ENCODE assay signal across 21 cellular contexts in the genomic region with DNA sequence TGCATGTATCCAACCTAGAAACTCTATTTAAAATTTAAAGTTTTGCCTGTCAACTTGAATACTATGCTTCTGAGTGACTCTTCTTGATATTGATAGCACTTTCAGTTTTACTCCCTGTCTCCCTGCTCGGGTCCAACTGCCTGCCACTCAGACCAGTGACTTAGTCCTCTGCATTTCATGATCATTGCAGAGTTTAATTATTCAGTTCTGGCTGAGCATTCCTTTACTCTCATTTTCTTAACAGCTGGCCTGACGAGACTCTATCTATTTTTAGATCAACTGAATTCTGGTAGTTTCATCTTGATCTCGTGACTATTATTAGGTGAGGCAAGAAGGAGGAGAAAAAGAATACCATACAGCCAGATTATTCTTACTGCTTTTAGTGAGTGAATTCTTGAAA.
DNase-seq lines count a peak whose midpoint lies in the region; ATAC-seq and TF ChIP-seq lines count a peak whose summit lies in the region.
"Had no signal": no experiment of that assay in that cellular context is flagged by ENCODE, and none has a peak within 500 bp of the region (broad histone marks: within the 10 kb centered on the region; RNA-seq: fewer than 3 reads in every experiment).

No MANE protein-coding gene starts in this region.

- intact Hi-C loops in lower leg skin (cut with DNase I; ENCODE audit: low total_unique reads): no loop called here

- DNase-seq in GM12865 (ENCODE audit: low read depth) (peak; percentile 10), SJSA1 (ENCODE audit: low read depth in 1 of 2, low spot score in 2 of 2) (peak in 1 of 2 experiments; percentile 5), myocyte (ENCODE audit: low read depth) (peak; percentile 59), lower leg skin (ENCODE audit: low spot score in 2 of 2) (no peak), NCI-H69 (lab: John Stamatoyannopoulos, UW) (no peak), SHP77 (lab: John Stamatoyannopoulos, UW) (no peak)
- no peak for DNase-seq in stimulated activated CD4-positive, alpha-beta T cell treated with anti-CD3 and anti-CD28 coated beads, Interleukin-15, amount 100 ng/mL, for 24 hours
- DNase-seq: activated CD4-positive, alpha-beta T cell treated with anti-CD3 and anti-CD28 coated beads, Interleukin-2, amount 50 U/mL, for 1 hour; aorta; hypothalamus; left ventricle myocardium superior; natural killer cell; NCI-H1092 treated with DMSO at 0.1 percent for 48 hours; NCI-H510A treated with DMSO at 0.1 percent for 48 hours; stimulated activated CD4-positive, alpha-beta T cell treated with anti-CD3 and anti-CD28 coated beads, Interleukin-4, amount 100 ng/mL, for 4 hours; uterus had no signal

- 25 to 34% methylated on average over 3 of the region's 3 CpGs for WGBS in lower leg skin, 2 donors

- peak overlapping the region; percentile 62 for H3K27ac ChIP-seq in SJSA1
- H3K27ac ChIP-seq: C4-2B, esophagus muscularis mucosa had no signal

- H3K27me3 ChIP-seq in SJSA1 (replicated peaks): no peaks in the 10 kb centered on the region
- H3K27me3 ChIP-seq: esophagus muscularis mucosa, right atrium auricular region, uterus had no signal

- ATAC-seq in HG02852 (IDR thresholded peaks at IDR 0.05; ENCODE audit: unreplicated experiment): peak; percentile 71
- ATAC-seq: left ventricle myocardium superior; natural killer cell; stimulated activated effector memory CD8-positive, alpha-beta T cell treated with anti-CD3 and anti-CD28 coated beads, Interleukin-12 subunit alpha, Interleukin-12 subunit beta, amount 100 ng/mL, for 72 hours had no signal

- H3K36me3 ChIP-seq in SJSA1: no peaks in the 10 kb centered on the region
- H3K36me3 ChIP-seq: esophagus muscularis mucosa, right atrium auricular region, uterus had no signal

- peaks cover 3% of the 10 kb centered on the region for H3K4me1 ChIP-seq in SJSA1 (replicated peaks)
- H3K4me1 ChIP-seq: right atrium auricular region, uterus had no signal

- no peaks in the 10 kb centered on the region for H3K9me3 ChIP-seq in SJSA1 (replicated peaks)
- H3K9me3 ChIP-seq: esophagus muscularis mucosa, right atrium auricular region, uterus had no signal

- TF ChIP-seq POLR2A in lower leg skin (IDR thresholded peaks at IDR 0.05): no peak

- TF ChIP-seq CTCF in GM12865 (IDR thresholded peaks at IDR 0.05; ENCODE audit: insufficient read depth, low read depth, low read length, missing control alignments) (no peak), lower leg skin (IDR thresholded peaks at IDR 0.05) (no peak)

- H3K4me3 ChIP-seq in GM12865 (ENCODE audit: low read depth, low read length) (peak overlapping the region; percentile 15; the same call in 1 of the 2 replicates), SJSA1 (no peak overlapping the region; the same call in 1 of the 2 replicates), lower leg skin (ENCODE audit: low read depth, poor library complexity, severe bottlenecking) (no peak overlapping the region)
- H3K4me3 ChIP-seq: uterus had no signal

Comparison
In these comparisons a context has a peak if more than half of its experiments do, and no peak if none do; other contexts are left out.
1. DNase-seq: peak in GM12865 (single experiment) and myocyte (single experiment); none in stimulated activated CD4-positive, alpha-beta T cell treated with anti-CD3 and anti-CD28 coated beads, Interleukin-15, amount 100 ng/mL, for 24 hours (single experiment), lower leg skin (0 of 2), NCI-H69 (single experiment) and SHP77 (0 of 2).